Comparison of ENCODE assay signal across 11 cellular contexts in the genomic region with DNA sequence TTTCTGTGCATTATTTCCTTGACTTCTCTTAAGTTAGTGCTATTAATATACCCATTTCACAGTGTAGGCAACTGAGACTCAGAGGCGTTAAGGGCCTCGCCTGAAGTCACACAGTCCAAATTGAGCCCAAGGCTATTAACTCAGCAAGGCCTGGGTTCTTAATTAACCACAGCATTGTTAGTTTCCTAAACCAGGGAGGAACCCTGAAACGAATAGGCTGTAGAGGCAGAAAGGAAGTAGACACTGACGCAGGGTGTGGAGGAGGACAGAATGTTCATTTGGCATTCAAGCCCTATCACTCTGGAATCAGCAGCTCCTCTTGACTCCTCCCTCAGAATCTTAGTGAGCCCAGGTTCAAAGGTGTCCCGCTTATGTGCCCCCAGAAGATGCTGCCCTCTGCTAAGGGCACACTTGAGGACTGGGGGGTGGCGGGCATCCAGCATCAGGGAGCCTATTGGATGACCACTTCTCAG. TPM values are rescaled to one million over a fixed set of nuclear protein-coding genes. Genes with fewer than 3 reads are reported as not detected.
DNase-seq lines count a peak whose midpoint lies in the region; ATAC-seq and TF ChIP-seq lines count a peak whose summit lies in the region.
"Had no signal": no experiment of that assay in that cellular context is flagged by ENCODE, and none has a peak within 500 bp of the region (broad histone marks: within the 10 kb centered on the region; RNA-seq: fewer than 3 reads in every experiment).

No MANE protein-coding gene starts in this region.

- peaks cover 81% of the 10 kb centered on the region for H3K4me1 ChIP-seq in suprapubic skin

- H3K9me3 Mint-ChIP-seq in activated CD8-positive, alpha-beta T cell treated with anti-CD3 and anti-CD28 coated beads, Interleukin-2, amount 10 ng/mL, durations not matched to agents 7 days and 5 days (ENCODE audit: insufficient read depth) = no peaks in the 10 kb centered on the region

- DNase-seq in activated naive CD4-positive, alpha-beta T cell treated with Interleukin-2 at 50 U/mL for 16 hours = peak; percentile 33
- no peak for DNase-seq in activated naive CD4-positive, alpha-beta T cell treated with anti-CD3 and anti-CD28 coated beads, Interleukin-2, amount 50 U/mL, for 16 hours
- DNase-seq in activated CD8-positive, alpha-beta T cell treated with anti-CD3 and anti-CD28 coated beads, Interleukin-2, amount 10 ng/mL, durations not matched to agents 7 days and 5 days = peak; percentile 49
- DNase-seq in islet precursor cell = peak; percentile 28
- no peak for DNase-seq in suprapubic skin (ENCODE audit: low spot score in 2 of 2)
- DNase-seq: GOT3, NCI-H524 treated with DMSO at 0.1 percent for 48 hours, WERI-Rb-1 had no signal

- peak; percentile 12 for ATAC-seq in activated CD8-positive, alpha-beta T cell treated with anti-CD3 and anti-CD28 coated beads, Interleukin-2, amount 10 ng/mL, durations not matched to agents 7 days and 5 days
- ATAC-seq in GM21529 (IDR thresholded peaks at IDR 0.05; ENCODE audit: unreplicated experiment) (no peak), HG03565 (IDR thresholded peaks at IDR 0.05; ENCODE audit: unreplicated experiment) (no peak), GM18498 (IDR thresholded peaks at IDR 0.05; ENCODE audit: unreplicated experiment) (no peak)

- WGBS in suprapubic skin = 76% methylated on average over 6 of the region's 6 CpGs

- H3K36me3 Mint-ChIP-seq in activated CD8-positive, alpha-beta T cell treated with anti-CD3 and anti-CD28 coated beads, Interleukin-2, amount 10 ng/mL, durations not matched to agents 7 days and 5 days (ENCODE audit: low read depth) = peaks cover 72% of the 10 kb centered on the region

- peak overlapping the region; percentile 60 for H3K4me3 Mint-ChIP-seq in activated CD8-positive, alpha-beta T cell treated with anti-CD3 and anti-CD28 coated beads, Interleukin-2, amount 10 ng/mL, durations not matched to agents 7 days and 5 days

- peak overlapping the region; percentile 91 for H3K27ac Mint-ChIP-seq in activated CD8-positive, alpha-beta T cell treated with anti-CD3 and anti-CD28 coated beads, Interleukin-2, amount 10 ng/mL, durations not matched to agents 7 days and 5 days

- no peak for TF ChIP-seq EP300 in suprapubic skin (IDR thresholded peaks at IDR 0.05)

- no peaks in the 10 kb centered on the region for H3K27me3 ChIP-seq in suprapubic skin

- CTCF ChIA-PET in activated CD8-positive, alpha-beta T cell treated with anti-CD3 and anti-CD28 coated beads, Interleukin-2, amount 10 ng/mL, durations not matched to agents 7 days and 5 days (lab: Charles Lee) = interaction anchor here (1.1 to 9.4 kb wide), 9 partner anchors 9 to 200 kb away, joined by 3 to 290 read pairs (median 5); a partner anchor contains a TSS

- H3K36me3 ChIP-seq in suprapubic skin = no peaks in the 10 kb centered on the region
- H3K36me3 ChIP-seq: WERI-Rb-1 had no signal

- peaks cover 96% of the 10 kb centered on the region for H3K4me1 Mint-ChIP-seq in activated CD8-positive, alpha-beta T cell treated with anti-CD3 and anti-CD28 coated beads, Interleukin-2, amount 10 ng/mL, durations not matched to agents 7 days and 5 days (ENCODE audit: low read depth)

- no peak for TF ChIP-seq CTCF in suprapubic skin (IDR thresholded peaks at IDR 0.05)

- POLR2A ChIA-PET in activated CD8-positive, alpha-beta T cell treated with anti-CD3 and anti-CD28 coated beads, Interleukin-2, amount 10 ng/mL, durations not matched to agents 7 days and 5 days (lab: Charles Lee) = interaction anchor here (1.0 to 10.3 kb wide), 8 partner anchors 8 to 129 kb away, joined by 3 to 309 read pairs (median 8); a partner anchor contains a TSS

- no peaks in the 10 kb centered on the region for H3K27me3 Mint-ChIP-seq in activated CD8-positive, alpha-beta T cell treated with anti-CD3 and anti-CD28 coated beads, Interleukin-2, amount 10 ng/mL, durations not matched to agents 7 days and 5 days (ENCODE audit: low read depth)

- no peak overlapping the region for H3K4me3 ChIP-seq in suprapubic skin

- H3K27ac ChIP-seq in suprapubic skin = peak overlapping the region; percentile 68
- H3K27ac ChIP-seq: WERI-Rb-1 had no signal

- H3K9me3 ChIP-seq in suprapubic skin = no peaks in the 10 kb centered on the region

- no peak for TF ChIP-seq POLR2A in suprapubic skin (IDR thresholded peaks at IDR 0.05)

RNA-seq across cellular contexts. Expression of a gene that starts 13.9 kb away (rescaled TPM):
- total RNA-seq in activated CD8-positive, alpha-beta T cell treated with anti-CD3 and anti-CD28 coated beads, Interleukin-2, amount 10 ng/mL, durations not matched to agents 7 days and 5 days = 100 to 1,000 TPM in 1 of 2 experiments, 10 to 100 TPM in 1; 94.6 to 101 TPM
- total RNA-seq in suprapubic skin = 10 to 100 TPM; 16.3 to 23.0 (median 19.8) TPM

Comparison
In these comparisons a context has a peak if more than half of its experiments do, and no peak if none do; other contexts are left out.
1. DNase-seq: peak in activated naive CD4-positive, alpha-beta T cell treated with Interleukin-2 at 50 U/mL for 16 hours (single experiment), activated CD8-positive, alpha-beta T cell treated with anti-CD3 and anti-CD28 coated beads, Interleukin-2, amount 10 ng/mL, durations not matched to agents 7 days and 5 days (single experiment) and islet precursor cell (single experiment); none in activated naive CD4-positive, alpha-beta T cell treated with anti-CD3 and anti-CD28 coated beads, Interleukin-2, amount 50 U/mL, for 16 hours (single experiment) and suprapubic skin (0 of 2).